27 cellular contexts compared by ENCODE assay signal in the genomic region with DNA sequence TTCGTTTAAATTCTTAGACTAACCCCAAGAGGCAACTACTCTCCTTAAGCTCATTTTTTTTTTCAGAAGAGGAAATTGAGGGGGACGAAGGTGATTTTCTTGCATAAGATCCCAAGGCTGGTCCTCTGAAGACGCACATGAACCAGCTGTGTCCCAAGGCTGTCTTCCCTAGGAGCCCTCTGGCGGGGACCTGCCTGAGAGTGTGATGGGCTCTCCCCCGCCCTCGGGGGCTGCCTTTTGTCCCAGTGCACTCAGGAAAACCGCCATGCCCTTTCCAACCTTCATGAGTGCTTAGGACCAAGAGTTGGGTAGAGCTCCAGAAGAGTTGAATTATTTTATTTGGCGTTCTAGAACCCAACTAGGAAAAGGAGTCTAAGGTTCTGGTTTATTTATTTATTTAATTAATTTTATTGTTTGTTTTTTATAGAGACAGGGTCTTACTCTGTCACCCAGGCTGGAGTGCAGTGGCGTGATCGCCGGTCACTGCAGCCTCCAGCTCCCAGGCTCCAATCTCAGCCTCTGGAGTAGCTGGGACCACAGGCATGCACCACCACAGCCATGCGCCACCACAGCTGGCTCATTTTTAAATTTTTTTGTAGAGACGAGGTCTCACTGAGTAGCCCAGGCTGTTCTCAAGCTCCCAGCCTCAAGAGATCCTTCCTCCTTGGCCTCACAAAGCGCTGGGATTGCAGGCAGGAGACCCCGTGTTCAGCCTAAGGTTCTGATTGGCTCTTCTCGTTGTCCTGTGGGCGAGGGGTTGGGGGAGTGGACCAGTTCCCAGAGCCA. TPM values are rescaled to one million over a fixed set of nuclear protein-coding genes. Genes with fewer than 3 reads are reported as not detected.
A peak's percentile ranks its signal among the peaks of the same experiment; 100 is the strongest.
DNase-seq lines count a peak whose midpoint lies in the region; ATAC-seq and TF ChIP-seq lines count a peak whose summit lies in the region.
"Had no signal": no experiment of that assay in that cellular context is flagged by ENCODE, and none has a peak within 500 bp of the region (broad histone marks: within the 10 kb centered on the region; RNA-seq: fewer than 3 reads in every experiment).

No MANE protein-coding gene starts in this region.

- H3F3A ChIP-seq in MM.1S (ENCODE audit: insufficient read depth, low read length) = no peaks in the 10 kb centered on the region

- H3K9me3 Mint-ChIP-seq in chondrocyte (ENCODE audit: low read depth) (peaks cover 9% of the 10 kb centered on the region), neural crest cell (peaks cover 2% of the 10 kb centered on the region), WTC11 (peaks cover 10% of the 10 kb centered on the region)
- H3K9me3 Mint-ChIP-seq: activated naive CD4-positive, alpha-beta T cell treated with anti-CD3 and anti-CD28 coated beads for 36 hours; stimulated activated naive CD8-positive, alpha-beta T cell treated with anti-CD3 and anti-CD28 coated beads, Interleukin-15, Interleukin-2, amounts not matched to agents 100 ng/mL and 50 ng/mL, for 24 hours had no signal

- H3K4me1 Mint-ChIP-seq in chondrocyte (ENCODE audit: low read depth) = peaks cover 41% of the 10 kb centered on the region
- H3K4me1 Mint-ChIP-seq in neural crest cell = peaks cover 13% of the 10 kb centered on the region
- H3K4me1 Mint-ChIP-seq in WTC11 = peaks cover 12% of the 10 kb centered on the region
- H3K4me1 Mint-ChIP-seq: memory B cell had no signal

- H4K20me1 ChIP-seq in BLaER1 treated with 17β-estradiol and CSF1 and Interleukin-3, amounts not matched to agents 10 nM and 100 nM = no peaks in the 10 kb centered on the region; a peak in 1 of 22 replicates
- no peaks in the 10 kb centered on the region for H4K20me1 ChIP-seq in MM.1S (ENCODE audit: insufficient read depth, low read length)

- H3K4me1 ChIP-seq in BLaER1 treated with 17β-estradiol and CSF1 and Interleukin-3, amounts not matched to agents 10 nM and 100 nM = peaks cover 16 to 52% (median 36%) of the 10 kb centered on the region in 10 experiments
- H3K4me1 ChIP-seq in MM.1S (ENCODE audit: low read length) = no peaks in the 10 kb centered on the region
- H3K4me1 ChIP-seq: SJCRH30 had no signal

- H3K27ac ChIP-seq in BLaER1 treated with 17β-estradiol and CSF1 and Interleukin-3, amounts not matched to agents 10 nM and 100 nM = no peak overlapping the region
- no peak overlapping the region for H3K27ac ChIP-seq in MM.1S (ENCODE audit: low read length)
- H3K27ac ChIP-seq: SJCRH30, transverse colon had no signal

- H3K4me2 ChIP-seq in BLaER1 treated with 17β-estradiol and CSF1 and Interleukin-3, amounts not matched to agents 10 nM and 100 nM = peak overlapping the region in 7 of 11 experiments; percentile 17 to 58 (median 36); a peak in 10 of 22 replicates
- H3K4me2 ChIP-seq in MM.1S (ENCODE audit: low read depth, low read length) = no peak overlapping the region

- no peaks in the 10 kb centered on the region for H3K9me2 ChIP-seq in MM.1S (replicated peaks; ENCODE audit: insufficient read depth, low read length)

- H3K27me3 Mint-ChIP-seq in chondrocyte (ENCODE audit: low read depth) (peaks cover 1% of the 10 kb centered on the region), neural crest cell (ENCODE audit: low read depth) (peaks cover 11% of the 10 kb centered on the region), WTC11 (ENCODE audit: low read depth) (peaks cover 8% of the 10 kb centered on the region)
- H3K27me3 Mint-ChIP-seq: stimulated activated naive CD8-positive, alpha-beta T cell treated with anti-CD3 and anti-CD28 coated beads, Interleukin-15, Interleukin-2, amounts not matched to agents 100 ng/mL and 50 ng/mL, for 24 hours had no signal

- peaks cover 10 to 19% (median 14%) of the 10 kb centered on the region in 11 experiments; a peak in 20 of 22 replicates for H3K9me3 ChIP-seq in BLaER1 treated with 17β-estradiol and CSF1 and Interleukin-3, amounts not matched to agents 10 nM and 100 nM (replicated peaks in 1 of 11)
- no peaks in the 10 kb centered on the region for H3K9me3 ChIP-seq in MM.1S (replicated peaks; ENCODE audit: insufficient read depth, low read length)

- no peak overlapping the region for H3K9ac ChIP-seq in BLaER1 treated with 17β-estradiol and CSF1 and Interleukin-3, amounts not matched to agents 10 nM and 100 nM
- no peak overlapping the region for H3K9ac ChIP-seq in MM.1S (ENCODE audit: low read length)

- no peaks in the 10 kb centered on the region for H3K36me3 ChIP-seq in BLaER1 treated with 17β-estradiol and CSF1 and Interleukin-3, amounts not matched to agents 10 nM and 100 nM
- H3K36me3 ChIP-seq in MM.1S (replicated peaks; ENCODE audit: insufficient read depth, low read length) = no peaks in the 10 kb centered on the region
- H3K36me3 ChIP-seq: SJCRH30, transverse colon had no signal

- POLR2A ChIA-PET in WTC11 (lab: Charles Lee) = no interaction called here

- H3K4me3 Mint-ChIP-seq in chondrocyte (ENCODE audit: unreplicated experiment) (no peak overlapping the region), neural crest cell (no peak overlapping the region), WTC11 (no peak overlapping the region)
- H3K4me3 Mint-ChIP-seq: activated naive CD4-positive, alpha-beta T cell treated with anti-CD3 and anti-CD28 coated beads for 36 hours; activated T-cell treated with anti-CD3 and anti-CD28 coated beads, Interleukin-2, amount 50 U/mL, for 72 hours; CD4-positive, CD25-positive, alpha-beta regulatory T cell; memory B cell; naive B cell; stimulated activated naive CD8-positive, alpha-beta T cell treated with anti-CD3 and anti-CD28 coated beads, Interleukin-15, Interleukin-2, amounts not matched to agents 100 ng/mL and 50 ng/mL, for 24 hours had no signal

- no peak overlapping the region for H3K4me3 ChIP-seq in BLaER1 treated with 17β-estradiol and CSF1 and Interleukin-3, amounts not matched to agents 10 nM and 100 nM
- H3K4me3 ChIP-seq in MM.1S (ENCODE audit: low read length) = no peak overlapping the region
- H3K4me3 ChIP-seq: SJCRH30, transverse colon had no signal

- DNase-seq in MV-4-11 (lab: John Stamatoyannopoulos, UW) = peak; percentile 11
- no peak for DNase-seq in chondrocyte (ENCODE audit: low spot score)
- DNase-seq in neural crest cell (ENCODE audit: low read depth, low spot score) = no peak
- DNase-seq in AML-193 (lab: John Stamatoyannopoulos, UW) = no peak
- no peak for DNase-seq in WTC11 (ENCODE audit: low spot score)
- DNase-seq in 8988T = no peak
- DNase-seq in MM.1S = no peak
- DNase-seq: activated CD4-positive, alpha-beta T cell treated with anti-CD3 and anti-CD28 coated beads for 4 hours; activated naive CD4-positive, alpha-beta T cell treated with anti-CD3 and anti-CD28 coated beads for 36 hours; activated T-cell treated with anti-CD3 and anti-CD28 coated beads, Interleukin-2, amount 50 U/mL, for 72 hours; CD4-positive, CD25-positive, alpha-beta regulatory T cell; effector memory CD4-positive, alpha-beta T cell; GF-D8; left colon; naive B cell; NCI-H146; NCI-H2227 treated with DMSO at 0.1 percent for 48 hours; NCI-H774; SJCRH30; stimulated activated CD4-positive, alpha-beta T cell treated with anti-CD3 and anti-CD28 coated beads, Interleukin-12 subunit alpha, Interleukin-12 subunit beta, amount 100 ng/mL, for 4 hours; T-helper 1 cell; transverse colon had no signal

- CTCF ChIA-PET in WTC11 (lab: Charles Lee) = interaction anchor here (1.0 to 2.2 kb wide), 9 partner anchors 14 to 480 kb away, joined by 3 to 12 read pairs (median 4); a partner anchor contains a TSS

- no peaks in the 10 kb centered on the region for H3K27me3 ChIP-seq in BLaER1 treated with 17β-estradiol and CSF1 and Interleukin-3, amounts not matched to agents 10 nM and 100 nM
- H3K27me3 ChIP-seq in MM.1S (replicated peaks; ENCODE audit: insufficient read depth, low read length) = no peaks in the 10 kb centered on the region
- H3K27me3 ChIP-seq: SJCRH30, transverse colon had no signal

- ATAC-seq in WTC11 = no peak
- ATAC-seq: activated T-cell treated with anti-CD3 and anti-CD28 coated beads, Interleukin-2, amount 50 U/mL, for 72 hours; HCT116; left colon had no signal

- no peak for TF ChIP-seq CTCF in chondrocyte (IDR thresholded peaks at IDR 0.05)
- no peak for TF ChIP-seq CTCF in neural crest cell (conservative IDR thresholded peaks at IDR 0.05)
- TF ChIP-seq CTCF in WTC11 (IDR thresholded peaks at IDR 0.05) = no peak
- TF ChIP-seq CTCF in MM.1S (IDR thresholded peaks at IDR 0.05; ENCODE audit: low read length) = no peak

- H3K36me3 Mint-ChIP-seq in chondrocyte (ENCODE audit: low read depth) (peaks cover 6% of the 10 kb centered on the region), neural crest cell (ENCODE audit: low read depth) (peaks cover 2% of the 10 kb centered on the region), WTC11 (peaks cover 15% of the 10 kb centered on the region)
- H3K36me3 Mint-ChIP-seq: CD4-positive, CD25-positive, alpha-beta regulatory T cell had no signal

- no peak overlapping the region for H2AFZ ChIP-seq in MM.1S (ENCODE audit: low read length)

- H3K79me2 ChIP-seq in MM.1S (ENCODE audit: low read length) = no peaks in the 10 kb centered on the region

- H3K27ac Mint-ChIP-seq in chondrocyte (ENCODE audit: unreplicated experiment) (peak overlapping the region; percentile 95), neural crest cell (ENCODE audit: unreplicated experiment) (peak overlapping the region; percentile 20), WTC11 (no peak overlapping the region)
- H3K27ac Mint-ChIP-seq: activated naive CD4-positive, alpha-beta T cell treated with anti-CD3 and anti-CD28 coated beads for 36 hours; activated T-cell treated with anti-CD3 and anti-CD28 coated beads, Interleukin-2, amount 50 U/mL, for 72 hours; CD4-positive, CD25-positive, alpha-beta regulatory T cell; memory B cell; naive B cell; stimulated activated naive CD8-positive, alpha-beta T cell treated with anti-CD3 and anti-CD28 coated beads, Interleukin-15, Interleukin-2, amounts not matched to agents 100 ng/mL and 50 ng/mL, for 24 hours had no signal

TF ChIP-seq in WTC11, 78 proteins besides CTCF, POLR2A, EP300 and RAD21 (continues in another document):
- TF ChIP-seq, protein P1, sequence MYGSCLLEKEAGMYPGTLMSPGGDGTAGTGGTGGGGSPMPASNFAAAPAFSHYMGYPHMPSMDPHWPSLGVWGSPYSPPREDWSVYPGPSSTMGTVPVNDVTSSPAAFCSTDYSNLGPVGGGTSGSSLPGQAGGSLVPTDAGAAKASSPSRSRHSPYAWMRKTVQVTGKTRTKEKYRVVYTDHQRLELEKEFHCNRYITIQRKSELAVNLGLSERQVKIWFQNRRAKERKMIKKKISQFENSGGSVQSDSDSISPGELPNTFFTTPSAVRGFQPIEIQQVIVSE (CRISPR knock-in tag; IDR thresholded peaks at IDR 0.05; ENCODE audit: borderline replicate concordance) = no peak
- TF ChIP-seq ETV6 (CRISPR knock-in tag; IDR thresholded peaks at IDR 0.05) = no peak
- TF ChIP-seq NFATC4 (CRISPR knock-in tag; IDR thresholded peaks at IDR 0.05) = no peak
- TF ChIP-seq ELF4 (CRISPR knock-in tag; IDR thresholded peaks at IDR 0.05; ENCODE audit: low read depth) = no peak

RNA-seq across cellular contexts. Expression of a gene that starts 21.9 kb away (rescaled TPM):
- total RNA-seq in chondrocyte (0.29 TPM in 1 of 3 replicates, not detected in the others), neural crest cell (not detected in 2 replicates), WTC11 (2021) (0.11 TPM in 1 of 3 replicates, not detected in the others)
- total RNA-seq: activated naive CD4-positive, alpha-beta T cell treated with anti-CD3 and anti-CD28 coated beads for 36 hours; osteocyte had no signal
